Comparison of ENCODE assay signal across 8 cellular contexts in the genomic region with DNA sequence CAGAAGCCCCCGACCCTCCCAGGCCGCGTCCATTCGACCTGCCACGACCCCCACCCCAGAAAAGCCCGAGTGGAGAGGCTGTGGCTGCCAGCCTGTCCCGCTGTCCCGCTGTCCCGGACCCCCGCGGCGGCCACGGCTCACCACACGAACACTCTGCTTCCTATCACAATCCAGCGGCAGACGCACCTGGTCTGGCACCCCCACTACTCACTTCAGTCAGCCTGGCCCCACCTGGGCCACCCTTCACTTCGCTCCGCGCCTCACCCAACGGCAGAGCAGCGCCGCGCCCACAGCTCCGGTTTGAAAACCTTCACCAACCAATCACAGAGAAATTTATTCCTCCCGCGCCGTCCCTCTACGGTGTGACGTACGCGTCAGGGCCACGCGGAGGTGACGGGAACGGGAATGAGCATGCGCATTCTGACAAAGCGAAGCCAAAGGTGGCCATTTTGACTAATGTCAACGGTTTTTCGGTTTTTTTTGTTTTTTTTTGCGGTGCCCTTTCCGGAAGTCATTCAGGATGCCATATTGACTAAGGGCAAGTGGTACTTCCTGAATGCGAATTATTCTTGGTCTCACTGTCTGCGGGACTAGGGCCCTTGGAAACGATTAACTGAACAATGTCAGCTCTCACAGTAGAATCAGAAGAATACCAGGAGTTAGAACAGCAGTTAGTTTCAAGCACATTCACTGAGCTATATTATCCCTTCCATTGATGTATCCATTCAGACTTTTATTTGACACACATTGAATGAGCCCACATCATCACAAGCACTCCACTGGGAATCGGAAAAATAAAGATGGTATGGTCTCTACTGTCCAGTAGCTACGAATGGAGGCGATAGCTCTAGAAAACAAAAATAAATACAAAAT. TPM values are rescaled to one million over a fixed set of nuclear protein-coding genes. Genes with fewer than 3 reads are reported as not detected.
DNase-seq lines count a peak whose midpoint lies in the region; ATAC-seq, FAIRE-seq and TF ChIP-seq lines count a peak whose summit lies in the region.

A gene with protein sequence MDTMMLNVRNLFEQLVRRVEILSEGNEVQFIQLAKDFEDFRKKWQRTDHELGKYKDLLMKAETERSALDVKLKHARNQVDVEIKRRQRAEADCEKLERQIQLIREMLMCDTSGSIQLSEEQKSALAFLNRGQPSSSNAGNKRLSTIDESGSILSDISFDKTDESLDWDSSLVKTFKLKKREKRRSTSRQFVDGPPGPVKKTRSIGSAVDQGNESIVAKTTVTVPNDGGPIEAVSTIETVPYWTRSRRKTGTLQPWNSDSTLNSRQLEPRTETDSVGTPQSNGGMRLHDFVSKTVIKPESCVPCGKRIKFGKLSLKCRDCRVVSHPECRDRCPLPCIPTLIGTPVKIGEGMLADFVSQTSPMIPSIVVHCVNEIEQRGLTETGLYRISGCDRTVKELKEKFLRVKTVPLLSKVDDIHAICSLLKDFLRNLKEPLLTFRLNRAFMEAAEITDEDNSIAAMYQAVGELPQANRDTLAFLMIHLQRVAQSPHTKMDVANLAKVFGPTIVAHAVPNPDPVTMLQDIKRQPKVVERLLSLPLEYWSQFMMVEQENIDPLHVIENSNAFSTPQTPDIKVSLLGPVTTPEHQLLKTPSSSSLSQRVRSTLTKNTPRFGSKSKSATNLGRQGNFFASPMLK (minus strand): TSS at position 308 of the 873 bp plus-strand sequence. CDS start 8,779 bp downstream, outside the sequence.

- peak; percentile 72 for FAIRE-seq in urothelium cell line (lab: Jason Lieb, UNC)

- H3K9me3 ChIP-seq in right atrium auricular region (no peaks in the 10 kb centered on the region), psoas muscle (no peaks in the 10 kb centered on the region)

- H3K4me3 ChIP-seq in right atrium auricular region (peak within 1 kb of the TSS; percentile 72 to 84), psoas muscle (peak within 1 kb of the TSS; percentile 76)

- WGBS in psoas muscle, 3 donors, result 4 to 5% (median 5%) methylated on average over 47 of the region's 47 CpGs

- peak within 1 kb of the TSS; percentile 61 to 79 for H3K27ac ChIP-seq in right atrium auricular region
- peak within 1 kb of the TSS; percentile 32 for H3K27ac ChIP-seq in psoas muscle

- no peaks in the 10 kb centered on the region for H3K27me3 ChIP-seq in right atrium auricular region
- no peaks in the 10 kb centered on the region for H3K27me3 ChIP-seq in psoas muscle (ENCODE audit: insufficient read depth in 3 of 3, low read length in 2 of 3)

- intact Hi-C loops in psoas muscle (cut with DNase I), result no loop called here

- ATAC-seq in GM18498 (IDR thresholded peaks at IDR 0.05; ENCODE audit: unreplicated experiment) (peak; percentile 98), HG02938 (IDR thresholded peaks at IDR 0.05; ENCODE audit: unreplicated experiment) (peak; percentile 96), psoas muscle (peak; percentile 100)

- peaks cover 0 to 11% of the 10 kb centered on the region in 2 donors for H3K4me1 ChIP-seq in right atrium auricular region
- no peaks in the 10 kb centered on the region for H3K4me1 ChIP-seq in psoas muscle

- TF ChIP-seq CTCF in right atrium auricular region (IDR thresholded peaks at IDR 0.05), result no peak
- TF ChIP-seq CTCF in psoas muscle (IDR thresholded peaks at IDR 0.05), result no peak

- H3K36me3 ChIP-seq in right atrium auricular region (no peaks in the 10 kb centered on the region), psoas muscle (ENCODE audit: insufficient read depth in 1 of 2, low read depth in 1 of 2) (no peaks in the 10 kb centered on the region)

- DNase-seq in NCI-H187 (lab: John Stamatoyannopoulos, UW) (peak; percentile 98), T-helper 2 cell (peak; percentile 79 to 99 (median 95)), anterior cingulate cortex (lab: John Stamatoyannopoulos, UW) (peak; percentile 47 to 97 (median 89)), right atrium auricular region (ENCODE audit: low spot score) (peak; percentile 97), psoas muscle (peak; percentile 94 to 97), urothelium cell line (ENCODE audit: low spot score) (peak; percentile 98)

RNA-seq across cellular contexts. Expression of the gene that starts here (rescaled TPM):
- 1 to 10 TPM; 2.6 to 3.3 TPM for total RNA-seq in right atrium auricular region
- 1 to 10 TPM; 4.6 to 6.1 (median 5.2) TPM for total RNA-seq in psoas muscle
- polyA plus RNA-seq in psoas muscle, result 10 to 100 TPM in 1 of 3 donors, 1 to 10 TPM in 2; 3.4 to 15.3 (median 5.5) TPM

Comparison
In these comparisons a context has a peak if more than half of its experiments do, and no peak if none do; other contexts are left out.
1. Peak in every context shown above with its lines: DNase-seq, ATAC-seq, H3K4me3 ChIP-seq and H3K27ac ChIP-seq.